Comparison of ENCODE assay signal across 8 cellular contexts in the genomic region with DNA sequence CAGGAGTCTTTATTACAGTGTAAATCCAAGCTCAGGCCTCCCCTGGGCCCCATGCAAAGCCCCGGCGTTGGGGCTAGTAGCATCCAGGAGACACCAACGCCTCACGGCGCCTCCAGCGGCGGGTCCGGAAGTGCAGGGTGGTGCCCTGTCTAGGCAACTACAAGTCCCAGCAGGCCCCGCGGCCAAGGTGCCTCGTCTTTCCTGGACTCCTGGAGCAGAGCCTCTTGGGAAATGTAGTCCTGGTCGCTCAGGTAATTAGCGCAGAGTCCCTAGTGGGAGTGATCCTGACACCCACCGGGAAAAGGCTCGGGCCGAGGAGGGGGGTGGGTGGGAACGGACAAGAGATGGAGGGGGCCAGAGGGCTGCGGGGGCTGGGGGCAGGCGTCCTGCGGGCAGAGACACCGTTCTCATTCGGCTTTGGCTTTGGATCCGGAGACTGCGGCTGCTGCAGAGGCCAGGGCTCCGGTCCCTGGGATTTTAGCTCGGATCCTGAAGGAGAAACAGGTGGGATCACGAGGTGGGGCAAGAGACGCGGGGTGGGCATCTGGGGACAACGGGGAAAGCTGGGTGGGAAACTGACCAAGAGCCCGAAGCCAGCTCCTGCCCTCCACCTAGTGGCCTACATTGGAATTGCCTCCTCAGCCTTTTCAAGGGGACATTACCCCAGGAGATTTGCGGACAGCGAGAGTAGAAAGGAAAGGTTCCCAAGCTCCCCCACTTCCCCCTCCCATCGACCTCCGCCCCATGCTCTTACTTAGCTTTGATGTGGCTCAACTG. TPM values are rescaled to one million over a fixed set of nuclear protein-coding genes. Genes with fewer than 3 reads are reported as not detected.
DNase-seq lines count a peak whose midpoint lies in the region; ATAC-seq and TF ChIP-seq lines count a peak whose summit lies in the region.

No MANE protein-coding gene starts in this region.

- H3K27me3 ChIP-seq in PC-9 (ENCODE audit: insufficient read depth, low read depth) (no peaks in the 10 kb centered on the region), esophagus squamous epithelium (no peaks in the 10 kb centered on the region)

- POLR2A ChIA-PET in PC-9 (lab: Charles Lee; ENCODE audit: unreplicated experiment) = interaction anchor here (0.6 to 0.9 kb wide), 3 partner anchors 46 to 678 kb away, joined by 3 to 7 read pairs (median 3); no protein-coding TSS in a partner anchor

- WGBS in esophagus squamous epithelium, 2 donors = 0 to 3% methylated on average over 11 to 12 of the region's 35 CpGs

- H3K36me3 ChIP-seq in PC-9 (ENCODE audit: low read depth) (no peaks in the 10 kb centered on the region), esophagus squamous epithelium (no peaks in the 10 kb centered on the region)

- no peaks in the 10 kb centered on the region for H4K20me1 ChIP-seq in PC-9 (ENCODE audit: insufficient read depth)

- BruUV-seq in PC-9 (replicated peaks; lab: Mats Ljungman, UMichigan) = TSS peak; percentile 31

- H3K36me3 Mint-ChIP-seq in naive B cell = no peaks in the 10 kb centered on the region
- H3K36me3 Mint-ChIP-seq in stimulated activated effector memory CD8-positive, alpha-beta T cell treated with anti-CD3 and anti-CD28 coated beads, Interleukin-12 subunit alpha, Interleukin-12 subunit beta, amount 100 ng/mL, for 72 hours = no peaks in the 10 kb centered on the region

- H3K27me3 Mint-ChIP-seq in naive B cell = peaks cover 0 to 17% (median 8%) of the 10 kb centered on the region in 3 donors

- H3K4me1 Mint-ChIP-seq in naive B cell = peaks cover 0 to 16% (median 11%) of the 10 kb centered on the region in 3 donors
- H3K4me1 Mint-ChIP-seq in stimulated activated effector memory CD8-positive, alpha-beta T cell treated with anti-CD3 and anti-CD28 coated beads, Interleukin-12 subunit alpha, Interleukin-12 subunit beta, amount 100 ng/mL, for 72 hours = peaks cover 6% of the 10 kb centered on the region

- peaks cover 14% of the 10 kb centered on the region; the same call in 1 of the 2 replicates for H3F3A ChIP-seq in PC-9 (ENCODE audit: insufficient read depth, low read depth)

- peak overlapping the region; percentile 88 for H3K4me2 ChIP-seq in PC-9

- ATAC-seq in GM21723 (IDR thresholded peaks at IDR 0.05; ENCODE audit: unreplicated experiment) (peak; percentile 88), naive B cell (ENCODE audit: low read depth in 2 of 2) (peak; percentile 97 to 98)
- peak; percentile 99 for ATAC-seq in stimulated activated effector memory CD8-positive, alpha-beta T cell treated with anti-CD3 and anti-CD28 coated beads, Interleukin-12 subunit alpha, Interleukin-12 subunit beta, amount 100 ng/mL, for 72 hours

- intact Hi-C loops in PC-9 (cut with micrococcal nuclease; ENCODE audit: unreplicated experiment) = loop anchor here (2.0 kb wide), 1 partner anchor 157 kb away; no protein-coding TSS in a partner anchor
- intact Hi-C loops in esophagus squamous epithelium (cut with DNase I) = no loop called here

- peak overlapping the region in 5 of 6 donors; percentile 38 to 90 (median 73) for H3K27ac Mint-ChIP-seq in naive B cell
- peak overlapping the region; percentile 76 for H3K27ac Mint-ChIP-seq in stimulated activated effector memory CD8-positive, alpha-beta T cell treated with anti-CD3 and anti-CD28 coated beads, Interleukin-12 subunit alpha, Interleukin-12 subunit beta, amount 100 ng/mL, for 72 hours

- H3K79me2 ChIP-seq in PC-9 (ENCODE audit: low read depth) = no peaks in the 10 kb centered on the region

- H3K4me1 ChIP-seq in PC-9 (replicated peaks; ENCODE audit: insufficient read depth) (no peaks in the 10 kb centered on the region), esophagus squamous epithelium (peaks cover 0 to 20% (median 5%) of the 10 kb centered on the region in 3 donors)

- no peak for TF ChIP-seq POLR2A in esophagus squamous epithelium (IDR thresholded peaks at IDR 0.05)

- no peaks in the 10 kb centered on the region for H3K9me3 ChIP-seq in PC-9 (ENCODE audit: insufficient read depth, low read depth)
- H3K9me3 ChIP-seq in esophagus squamous epithelium = no peaks in the 10 kb centered on the region

- CTCF ChIA-PET in PC-9 (lab: Charles Lee) = interaction anchor here (0.5 to 1.7 kb wide), 11 partner anchors 10 to 465 kb away, joined by 3 to 12 read pairs (median 4); no protein-coding TSS in a partner anchor

- no peak overlapping the region for H3K27ac ChIP-seq in PC-9
- peak overlapping the region; percentile 78 to 93 (median 90) for H3K27ac ChIP-seq in esophagus squamous epithelium

- peak overlapping the region; percentile 86 for H2AFZ ChIP-seq in PC-9

- DNase-seq in DMS79 treated with DMSO at 0.1 percent for 48 hours (lab: John Stamatoyannopoulos, UW) = peak; percentile 92
- peak; percentile 96 for DNase-seq in KG1 (lab: John Stamatoyannopoulos, UW)
- DNase-seq in PC-9 = peak; percentile 91 to 97
- peak; percentile 99 for DNase-seq in activated T-cell treated with anti-CD3 and anti-CD28 coated beads, Interleukin-2, amount 50 U/mL, for 48 hours
- DNase-seq in esophagus squamous epithelium (lab: John Stamatoyannopoulos, UW) = peak; percentile 85
- DNase-seq in naive B cell = peak; percentile 96
- peak; percentile 99 for DNase-seq in stimulated activated effector memory CD8-positive, alpha-beta T cell treated with anti-CD3 and anti-CD28 coated beads, Interleukin-12 subunit alpha, Interleukin-12 subunit beta, amount 100 ng/mL, for 72 hours (ENCODE audit: low spot score in 2 of 2)

- no peaks in the 10 kb centered on the region for H3K9me3 Mint-ChIP-seq in naive B cell
- H3K9me3 Mint-ChIP-seq in stimulated activated effector memory CD8-positive, alpha-beta T cell treated with anti-CD3 and anti-CD28 coated beads, Interleukin-12 subunit alpha, Interleukin-12 subunit beta, amount 100 ng/mL, for 72 hours = no peaks in the 10 kb centered on the region

- peak overlapping the region; percentile 62 for H3K4me3 ChIP-seq in PC-9
- peak overlapping the region; percentile 48 to 88 (median 80) for H3K4me3 ChIP-seq in esophagus squamous epithelium

- H3K4me3 Mint-ChIP-seq in naive B cell = peak overlapping the region; percentile 85 to 97 (median 94)
- H3K4me3 Mint-ChIP-seq in stimulated activated effector memory CD8-positive, alpha-beta T cell treated with anti-CD3 and anti-CD28 coated beads, Interleukin-12 subunit alpha, Interleukin-12 subunit beta, amount 100 ng/mL, for 72 hours = peak overlapping the region; percentile 78

- H3K9me2 ChIP-seq in PC-9 (ENCODE audit: insufficient read depth) = no peaks in the 10 kb centered on the region

- TF ChIP-seq CTCF in PC-9 (conservative IDR thresholded peaks at IDR 0.05) = peak; percentile 87
- TF ChIP-seq CTCF in esophagus squamous epithelium (IDR thresholded peaks at IDR 0.05) = peak; percentile 81 to 92 (median 88)

RNA-seq across cellular contexts. Expression of a gene that starts 11.4 kb away (rescaled TPM):
- total RNA-seq in PC-9 (2021) (49.6 and 50.1 TPM in 2 replicates), esophagus squamous epithelium (1 to 10 TPM; 1.9 to 7.2 (median 4.2) TPM)
- under 1 TPM in 3 of 6 donors, not detected in 3; 0.28 to 0.58 (median 0.47) TPM for polyA plus RNA-seq in naive B cell (ENCODE audit: low read depth in 6 of 6)

RNA-seq across cellular contexts. Expression of a gene that starts 12.8 kb away (rescaled TPM):
- total RNA-seq in PC-9 (2021) (5.0 and 9.5 TPM in 2 replicates), esophagus squamous epithelium (1 to 10 TPM; 1.8 to 6.7 (median 4.0) TPM)
- 1 to 10 TPM; 1.6 to 3.4 (median 2.4) TPM for polyA plus RNA-seq in naive B cell (ENCODE audit: low read depth in 6 of 6)

RNA-seq across cellular contexts. Expression of a gene that starts 17.7 kb away (rescaled TPM):
- total RNA-seq in PC-9 (2021) = 7.9 and 16.5 TPM in 2 replicates
- 1 to 10 TPM; 1.7 to 4.6 (median 2.5) TPM for total RNA-seq in esophagus squamous epithelium
- 100 to 1,000 TPM in 1 of 6 donors, 10 to 100 TPM in 5; 26.6 to 110 (median 82.1) TPM for polyA plus RNA-seq in naive B cell (ENCODE audit: low read depth in 6 of 6)

RNA-seq across cellular contexts. Expression of a gene that starts 21.8 kb away (rescaled TPM):
- total RNA-seq in PC-9 (2021) (123 and 155 TPM in 2 replicates), esophagus squamous epithelium (10 to 100 TPM; 39.2 to 82.9 (median 52.7) TPM)
- polyA plus RNA-seq in naive B cell (ENCODE audit: low read depth in 6 of 6) = 10 to 100 TPM; 51.5 to 87.2 (median 64.3) TPM
